In the genomic region with DNA sequence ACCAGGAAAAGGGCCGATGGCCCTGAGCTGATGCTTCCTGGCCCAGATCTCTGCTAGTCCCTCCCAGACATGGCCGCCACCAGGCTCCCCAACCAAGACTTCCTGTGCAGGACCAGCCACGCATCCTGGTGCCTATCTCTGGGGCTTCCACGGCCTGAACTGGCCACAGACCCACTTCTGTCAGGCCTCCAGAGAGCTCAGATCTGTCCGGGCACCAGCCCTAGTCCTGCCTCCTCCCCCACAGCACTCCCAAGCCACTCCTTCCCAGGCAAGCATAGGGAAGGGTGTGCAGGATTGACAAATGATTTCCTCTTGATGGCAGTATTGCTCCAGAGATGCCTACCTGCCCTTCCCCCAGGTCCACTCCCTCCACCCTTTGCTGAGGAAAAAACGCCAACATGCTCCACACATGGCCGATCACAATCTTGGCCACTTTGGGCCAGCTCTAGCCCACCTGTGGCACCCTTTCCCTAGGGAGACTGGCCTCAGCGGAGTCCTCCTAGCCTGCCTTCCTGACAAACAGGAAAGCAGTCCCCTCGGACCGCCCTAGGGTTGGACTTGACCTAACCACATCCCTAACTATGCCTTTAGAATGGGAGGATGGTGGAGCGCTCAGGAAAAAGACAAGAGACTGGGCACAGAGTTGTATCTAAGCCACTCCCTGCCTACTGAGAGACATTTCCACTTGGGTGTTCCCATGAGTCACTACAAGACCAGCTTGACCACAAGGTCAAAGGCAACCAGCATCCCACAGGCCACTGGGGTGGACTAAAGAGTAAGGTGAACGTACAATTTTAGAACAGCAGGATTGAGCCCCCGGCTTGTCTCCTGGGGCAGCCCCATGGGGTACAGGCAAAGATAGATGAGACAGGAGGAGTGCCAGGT, we compare ENCODE assay signal across 8 cellular contexts.
DNase-seq lines count a peak whose midpoint lies in the region; ATAC-seq and TF ChIP-seq lines count a peak whose summit lies in the region.

No MANE protein-coding gene starts in this region.

- TF ChIP-seq CTCF in mucosa of descending colon (IDR thresholded peaks at IDR 0.05) = no peak

- no peak overlapping the region for H3K4me3 ChIP-seq in mucosa of descending colon

- ATAC-seq in HG02973 (IDR thresholded peaks at IDR 0.05; ENCODE audit: unreplicated experiment) = peak; percentile 53
- ATAC-seq in mucosa of descending colon = peak; percentile 88
- no peak for ATAC-seq in HG02884 (IDR thresholded peaks at IDR 0.05; ENCODE audit: unreplicated experiment)

- H3K36me3 ChIP-seq in mucosa of descending colon (ENCODE audit: low read depth) = no peaks in the 10 kb centered on the region

- H3K9me3 ChIP-seq in mucosa of descending colon = no peaks in the 10 kb centered on the region

- no peaks in the 10 kb centered on the region for H3K4me1 ChIP-seq in mucosa of descending colon (ENCODE audit: low read depth)

- peak; percentile 67 for DNase-seq in activated T-cell treated with anti-CD3 and anti-CD28 coated beads, Interleukin-2, amount 50 U/mL, for 1 hour
- DNase-seq in activated T-cell treated with anti-CD3 and anti-CD28 coated beads for 4 hours (no peak), NCI-H2171 treated with DMSO at 0.1 percent for 48 hours (lab: John Stamatoyannopoulos, UW) (peak; percentile 73), mucosa of descending colon (peak; percentile 37 to 67 (median 57)), KG1 (lab: John Stamatoyannopoulos, UW) (no peak)
- DNase-seq in central memory CD4-positive, alpha-beta T cell = peak; percentile 71

- intact Hi-C loops in mucosa of descending colon (cut with DNase I, micrococcal nuclease) = no loop called here

Comparison
In these comparisons a context has a peak if more than half of its experiments do, and no peak if none do; other contexts are left out.
1. DNase-seq: peak in activated T-cell treated with anti-CD3 and anti-CD28 coated beads, Interleukin-2, amount 50 U/mL, for 1 hour (single experiment), NCI-H2171 treated with DMSO at 0.1 percent for 48 hours (single experiment), central memory CD4-positive, alpha-beta T cell (single experiment) and mucosa of descending colon (3 of 3); none in activated T-cell treated with anti-CD3 and anti-CD28 coated beads for 4 hours (single experiment) and KG1 (single experiment).